2 cellular contexts compared by ENCODE assay signal in the genomic region with DNA sequence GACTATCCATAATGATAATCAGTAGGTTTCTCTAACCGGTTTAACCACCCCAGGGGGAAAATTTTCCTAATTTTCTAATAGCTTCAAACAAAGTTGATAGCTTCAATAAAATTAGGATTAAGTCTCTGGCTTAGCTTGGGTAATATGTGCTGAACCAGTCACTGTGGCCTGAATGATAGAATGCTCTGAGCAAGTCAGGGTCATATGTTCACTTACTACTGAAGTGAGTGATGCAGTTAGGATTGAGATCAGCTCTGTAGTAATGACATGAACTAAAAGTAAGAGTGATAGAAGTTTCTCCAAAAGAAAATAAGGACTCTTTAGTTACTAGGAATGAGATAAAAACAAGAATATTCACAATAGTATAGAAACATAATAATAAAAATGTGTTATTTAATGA.
TF ChIP-seq lines count a peak whose summit lies in the region.

No MANE protein-coding gene starts in this region.

TF ChIP-seq in GM12878, 131 proteins besides CTCF, POLR2A, EP300 and RAD21:
- TF ChIP-seq, protein P1, sequence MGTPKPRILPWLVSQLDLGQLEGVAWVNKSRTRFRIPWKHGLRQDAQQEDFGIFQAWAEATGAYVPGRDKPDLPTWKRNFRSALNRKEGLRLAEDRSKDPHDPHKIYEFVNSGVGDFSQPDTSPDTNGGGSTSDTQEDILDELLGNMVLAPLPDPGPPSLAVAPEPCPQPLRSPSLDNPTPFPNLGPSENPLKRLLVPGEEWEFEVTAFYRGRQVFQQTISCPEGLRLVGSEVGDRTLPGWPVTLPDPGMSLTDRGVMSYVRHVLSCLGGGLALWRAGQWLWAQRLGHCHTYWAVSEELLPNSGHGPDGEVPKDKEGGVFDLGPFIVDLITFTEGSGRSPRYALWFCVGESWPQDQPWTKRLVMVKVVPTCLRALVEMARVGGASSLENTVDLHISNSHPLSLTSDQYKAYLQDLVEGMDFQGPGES (IDR thresholded peaks at IDR 0.05): no peak
- TF ChIP-seq POLR2AphosphoS2 (IDR thresholded peaks at IDR 0.05; ENCODE audit: low read depth, low read length) (no peak), SMAD5 (IDR thresholded peaks at IDR 0.05; ENCODE audit: low read depth) (no peak), LARP7 (IDR thresholded peaks at IDR 0.05) (no peak), SREBF2 (IDR thresholded peaks at IDR 0.05; ENCODE audit: low read length) (no peak), FOXK2 (IDR thresholded peaks at IDR 0.05) (no peak), JUND (IDR thresholded peaks at IDR 0.05; ENCODE audit: low read depth, low read length) (no peak), RUNX3 (IDR thresholded peaks at IDR 0.05; ENCODE audit: low read length) (no peak), ZBED1 (IDR thresholded peaks at IDR 0.05; ENCODE audit: borderline replicate concordance) (no peak), STAT3 (IDR thresholded peaks at IDR 0.05; ENCODE audit: low read depth, low read length) (no peak), MTA2 (IDR thresholded peaks at IDR 0.05; ENCODE audit: low read depth) (no peak), IKZF1 (conservative IDR thresholded peaks at IDR 0.05) (no peak), EED (IDR thresholded peaks at IDR 0.05; ENCODE audit: low read depth) (no peak)
- TF ChIP-seq, protein P2, sequence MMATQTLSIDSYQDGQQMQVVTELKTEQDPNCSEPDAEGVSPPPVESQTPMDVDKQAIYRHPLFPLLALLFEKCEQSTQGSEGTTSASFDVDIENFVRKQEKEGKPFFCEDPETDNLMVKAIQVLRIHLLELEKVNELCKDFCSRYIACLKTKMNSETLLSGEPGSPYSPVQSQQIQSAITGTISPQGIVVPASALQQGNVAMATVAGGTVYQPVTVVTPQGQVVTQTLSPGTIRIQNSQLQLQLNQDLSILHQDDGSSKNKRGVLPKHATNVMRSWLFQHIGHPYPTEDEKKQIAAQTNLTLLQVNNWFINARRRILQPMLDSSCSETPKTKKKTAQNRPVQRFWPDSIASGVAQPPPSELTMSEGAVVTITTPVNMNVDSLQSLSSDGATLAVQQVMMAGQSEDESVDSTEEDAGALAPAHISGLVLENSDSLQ (IDR thresholded peaks at IDR 0.05): no peak
- TF ChIP-seq, protein P3, sequence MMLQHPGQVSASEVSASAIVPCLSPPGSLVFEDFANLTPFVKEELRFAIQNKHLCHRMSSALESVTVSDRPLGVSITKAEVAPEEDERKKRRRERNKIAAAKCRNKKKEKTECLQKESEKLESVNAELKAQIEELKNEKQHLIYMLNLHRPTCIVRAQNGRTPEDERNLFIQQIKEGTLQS (IDR thresholded peaks at IDR 0.05; ENCODE audit: borderline replicate concordance, extremely low read depth, low read depth, low read length): no peak
- TF ChIP-seq, protein P4, sequence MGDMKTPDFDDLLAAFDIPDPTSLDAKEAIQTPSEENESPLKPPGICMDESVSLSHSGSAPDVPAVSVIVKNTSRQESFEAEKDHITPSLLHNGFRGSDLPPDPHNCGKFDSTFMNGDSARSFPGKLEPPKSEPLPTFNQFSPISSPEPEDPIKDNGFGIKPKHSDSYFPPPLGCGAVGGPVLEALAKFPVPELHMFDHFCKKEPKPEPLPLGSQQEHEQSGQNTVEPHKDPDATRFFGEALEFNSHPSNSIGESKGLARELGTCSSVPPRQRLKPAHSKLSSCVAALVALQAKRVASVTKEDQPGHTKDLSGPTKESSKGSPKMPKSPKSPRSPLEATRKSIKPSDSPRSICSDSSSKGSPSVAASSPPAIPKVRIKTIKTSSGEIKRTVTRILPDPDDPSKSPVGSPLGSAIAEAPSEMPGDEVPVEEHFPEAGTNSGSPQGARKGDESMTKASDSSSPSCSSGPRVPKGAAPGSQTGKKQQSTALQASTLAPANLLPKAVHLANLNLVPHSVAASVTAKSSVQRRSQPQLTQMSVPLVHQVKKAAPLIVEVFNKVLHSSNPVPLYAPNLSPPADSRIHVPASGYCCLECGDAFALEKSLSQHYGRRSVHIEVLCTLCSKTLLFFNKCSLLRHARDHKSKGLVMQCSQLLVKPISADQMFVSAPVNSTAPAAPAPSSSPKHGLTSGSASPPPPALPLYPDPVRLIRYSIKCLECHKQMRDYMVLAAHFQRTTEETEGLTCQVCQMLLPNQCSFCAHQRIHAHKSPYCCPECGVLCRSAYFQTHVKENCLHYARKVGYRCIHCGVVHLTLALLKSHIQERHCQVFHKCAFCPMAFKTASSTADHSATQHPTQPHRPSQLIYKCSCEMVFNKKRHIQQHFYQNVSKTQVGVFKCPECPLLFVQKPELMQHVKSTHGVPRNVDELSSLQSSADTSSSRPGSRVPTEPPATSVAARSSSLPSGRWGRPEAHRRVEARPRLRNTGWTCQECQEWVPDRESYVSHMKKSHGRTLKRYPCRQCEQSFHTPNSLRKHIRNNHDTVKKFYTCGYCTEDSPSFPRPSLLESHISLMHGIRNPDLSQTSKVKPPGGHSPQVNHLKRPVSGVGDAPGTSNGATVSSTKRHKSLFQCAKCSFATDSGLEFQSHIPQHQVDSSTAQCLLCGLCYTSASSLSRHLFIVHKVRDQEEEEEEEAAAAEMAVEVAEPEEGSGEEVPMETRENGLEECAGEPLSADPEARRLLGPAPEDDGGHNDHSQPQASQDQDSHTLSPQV (IDR thresholded peaks at IDR 0.05): no peak
- TF ChIP-seq, protein P5, sequence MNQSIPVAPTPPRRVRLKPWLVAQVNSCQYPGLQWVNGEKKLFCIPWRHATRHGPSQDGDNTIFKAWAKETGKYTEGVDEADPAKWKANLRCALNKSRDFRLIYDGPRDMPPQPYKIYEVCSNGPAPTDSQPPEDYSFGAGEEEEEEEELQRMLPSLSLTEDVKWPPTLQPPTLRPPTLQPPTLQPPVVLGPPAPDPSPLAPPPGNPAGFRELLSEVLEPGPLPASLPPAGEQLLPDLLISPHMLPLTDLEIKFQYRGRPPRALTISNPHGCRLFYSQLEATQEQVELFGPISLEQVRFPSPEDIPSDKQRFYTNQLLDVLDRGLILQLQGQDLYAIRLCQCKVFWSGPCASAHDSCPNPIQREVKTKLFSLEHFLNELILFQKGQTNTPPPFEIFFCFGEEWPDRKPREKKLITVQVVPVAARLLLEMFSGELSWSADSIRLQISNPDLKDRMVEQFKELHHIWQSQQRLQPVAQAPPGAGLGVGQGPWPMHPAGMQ (IDR thresholded peaks at IDR 0.05; ENCODE audit: borderline replicate concordance): no peak

TF ChIP-seq in HepG2, 621 proteins besides CTCF, POLR2A, EP300 and RAD21:
- TF ChIP-seq, protein P6, sequence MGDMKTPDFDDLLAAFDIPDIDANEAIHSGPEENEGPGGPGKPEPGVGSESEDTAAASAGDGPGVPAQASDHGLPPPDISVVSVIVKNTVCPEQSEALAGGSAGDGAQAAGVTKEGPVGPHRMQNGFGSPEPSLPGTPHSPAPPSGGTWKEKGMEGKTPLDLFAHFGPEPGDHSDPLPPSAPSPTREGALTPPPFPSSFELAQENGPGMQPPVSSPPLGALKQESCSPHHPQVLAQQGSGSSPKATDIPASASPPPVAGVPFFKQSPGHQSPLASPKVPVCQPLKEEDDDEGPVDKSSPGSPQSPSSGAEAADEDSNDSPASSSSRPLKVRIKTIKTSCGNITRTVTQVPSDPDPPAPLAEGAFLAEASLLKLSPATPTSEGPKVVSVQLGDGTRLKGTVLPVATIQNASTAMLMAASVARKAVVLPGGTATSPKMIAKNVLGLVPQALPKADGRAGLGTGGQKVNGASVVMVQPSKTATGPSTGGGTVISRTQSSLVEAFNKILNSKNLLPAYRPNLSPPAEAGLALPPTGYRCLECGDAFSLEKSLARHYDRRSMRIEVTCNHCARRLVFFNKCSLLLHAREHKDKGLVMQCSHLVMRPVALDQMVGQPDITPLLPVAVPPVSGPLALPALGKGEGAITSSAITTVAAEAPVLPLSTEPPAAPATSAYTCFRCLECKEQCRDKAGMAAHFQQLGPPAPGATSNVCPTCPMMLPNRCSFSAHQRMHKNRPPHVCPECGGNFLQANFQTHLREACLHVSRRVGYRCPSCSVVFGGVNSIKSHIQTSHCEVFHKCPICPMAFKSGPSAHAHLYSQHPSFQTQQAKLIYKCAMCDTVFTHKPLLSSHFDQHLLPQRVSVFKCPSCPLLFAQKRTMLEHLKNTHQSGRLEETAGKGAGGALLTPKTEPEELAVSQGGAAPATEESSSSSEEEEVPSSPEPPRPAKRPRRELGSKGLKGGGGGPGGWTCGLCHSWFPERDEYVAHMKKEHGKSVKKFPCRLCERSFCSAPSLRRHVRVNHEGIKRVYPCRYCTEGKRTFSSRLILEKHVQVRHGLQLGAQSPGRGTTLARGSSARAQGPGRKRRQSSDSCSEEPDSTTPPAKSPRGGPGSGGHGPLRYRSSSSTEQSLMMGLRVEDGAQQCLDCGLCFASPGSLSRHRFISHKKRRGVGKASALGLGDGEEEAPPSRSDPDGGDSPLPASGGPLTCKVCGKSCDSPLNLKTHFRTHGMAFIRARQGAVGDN (CRISPR knock-in tag; IDR thresholded peaks at IDR 0.05): no peak
- TF ChIP-seq, protein P7, sequence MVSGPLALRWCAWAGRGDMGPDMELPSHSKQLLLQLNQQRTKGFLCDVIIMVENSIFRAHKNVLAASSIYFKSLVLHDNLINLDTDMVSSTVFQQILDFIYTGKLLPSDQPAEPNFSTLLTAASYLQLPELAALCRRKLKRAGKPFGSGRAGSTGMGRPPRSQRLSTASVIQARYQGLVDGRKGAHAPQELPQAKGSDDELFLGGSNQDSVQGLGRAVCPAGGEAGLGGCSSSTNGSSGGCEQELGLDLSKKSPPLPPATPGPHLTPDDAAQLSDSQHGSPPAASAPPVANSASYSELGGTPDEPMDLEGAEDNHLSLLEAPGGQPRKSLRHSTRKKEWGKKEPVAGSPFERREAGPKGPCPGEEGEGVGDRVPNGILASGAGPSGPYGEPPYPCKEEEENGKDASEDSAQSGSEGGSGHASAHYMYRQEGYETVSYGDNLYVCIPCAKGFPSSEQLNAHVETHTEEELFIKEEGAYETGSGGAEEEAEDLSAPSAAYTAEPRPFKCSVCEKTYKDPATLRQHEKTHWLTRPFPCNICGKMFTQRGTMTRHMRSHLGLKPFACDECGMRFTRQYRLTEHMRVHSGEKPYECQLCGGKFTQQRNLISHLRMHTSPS (CRISPR knock-in tag; IDR thresholded peaks at IDR 0.05; ENCODE audit: low read depth): no peak
- TF ChIP-seq SRY (CRISPR knock-in tag; IDR thresholded peaks at IDR 0.05) (no peak), TBL1XR1 (IDR thresholded peaks at IDR 0.05; ENCODE audit: borderline replicate concordance, low read length, partially characterized antibody) (no peak), ZFYVE20 (CRISPR knock-in tag; IDR thresholded peaks at IDR 0.05; ENCODE audit: borderline replicate concordance, low read depth) (no peak), GATA4 (IDR thresholded peaks at IDR 0.05; ENCODE audit: borderline replicate concordance, low read depth) (no peak), ZNF816 (CRISPR knock-in tag; IDR thresholded peaks at IDR 0.05; ENCODE audit: borderline replicate concordance) (no peak), ZNF614 (CRISPR knock-in tag; IDR thresholded peaks at IDR 0.05; ENCODE audit: borderline replicate concordance) (no peak), DMAP1 (CRISPR knock-in tag; IDR thresholded peaks at IDR 0.05) (no peak)
- TF ChIP-seq, protein P8, sequence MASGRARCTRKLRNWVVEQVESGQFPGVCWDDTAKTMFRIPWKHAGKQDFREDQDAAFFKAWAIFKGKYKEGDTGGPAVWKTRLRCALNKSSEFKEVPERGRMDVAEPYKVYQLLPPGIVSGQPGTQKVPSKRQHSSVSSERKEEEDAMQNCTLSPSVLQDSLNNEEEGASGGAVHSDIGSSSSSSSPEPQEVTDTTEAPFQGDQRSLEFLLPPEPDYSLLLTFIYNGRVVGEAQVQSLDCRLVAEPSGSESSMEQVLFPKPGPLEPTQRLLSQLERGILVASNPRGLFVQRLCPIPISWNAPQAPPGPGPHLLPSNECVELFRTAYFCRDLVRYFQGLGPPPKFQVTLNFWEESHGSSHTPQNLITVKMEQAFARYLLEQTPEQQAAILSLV (CRISPR knock-in tag; IDR thresholded peaks at IDR 0.05; ENCODE audit: borderline replicate concordance): no peak
- TF ChIP-seq, protein P9, sequence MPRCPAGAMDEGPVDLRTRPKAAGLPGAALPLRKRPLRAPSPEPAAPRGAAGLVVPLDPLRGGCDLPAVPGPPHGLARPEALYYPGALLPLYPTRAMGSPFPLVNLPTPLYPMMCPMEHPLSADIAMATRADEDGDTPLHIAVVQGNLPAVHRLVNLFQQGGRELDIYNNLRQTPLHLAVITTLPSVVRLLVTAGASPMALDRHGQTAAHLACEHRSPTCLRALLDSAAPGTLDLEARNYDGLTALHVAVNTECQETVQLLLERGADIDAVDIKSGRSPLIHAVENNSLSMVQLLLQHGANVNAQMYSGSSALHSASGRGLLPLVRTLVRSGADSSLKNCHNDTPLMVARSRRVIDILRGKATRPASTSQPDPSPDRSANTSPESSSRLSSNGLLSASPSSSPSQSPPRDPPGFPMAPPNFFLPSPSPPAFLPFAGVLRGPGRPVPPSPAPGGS (CRISPR knock-in tag; IDR thresholded peaks at IDR 0.05): no peak
- TF ChIP-seq, protein P10, sequence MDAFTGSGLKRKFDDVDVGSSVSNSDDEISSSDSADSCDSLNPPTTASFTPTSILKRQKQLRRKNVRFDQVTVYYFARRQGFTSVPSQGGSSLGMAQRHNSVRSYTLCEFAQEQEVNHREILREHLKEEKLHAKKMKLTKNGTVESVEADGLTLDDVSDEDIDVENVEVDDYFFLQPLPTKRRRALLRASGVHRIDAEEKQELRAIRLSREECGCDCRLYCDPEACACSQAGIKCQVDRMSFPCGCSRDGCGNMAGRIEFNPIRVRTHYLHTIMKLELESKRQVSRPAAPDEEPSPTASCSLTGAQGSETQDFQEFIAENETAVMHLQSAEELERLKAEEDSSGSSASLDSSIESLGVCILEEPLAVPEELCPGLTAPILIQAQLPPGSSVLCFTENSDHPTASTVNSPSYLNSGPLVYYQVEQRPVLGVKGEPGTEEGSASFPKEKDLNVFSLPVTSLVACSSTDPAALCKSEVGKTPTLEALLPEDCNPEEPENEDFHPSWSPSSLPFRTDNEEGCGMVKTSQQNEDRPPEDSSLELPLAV (CRISPR knock-in tag; conservative IDR thresholded peaks at IDR 0.05; ENCODE audit: low read depth): no peak
TF ChIP-seq in HepG2: peak in this region for 0.
